In the genomic region with DNA sequence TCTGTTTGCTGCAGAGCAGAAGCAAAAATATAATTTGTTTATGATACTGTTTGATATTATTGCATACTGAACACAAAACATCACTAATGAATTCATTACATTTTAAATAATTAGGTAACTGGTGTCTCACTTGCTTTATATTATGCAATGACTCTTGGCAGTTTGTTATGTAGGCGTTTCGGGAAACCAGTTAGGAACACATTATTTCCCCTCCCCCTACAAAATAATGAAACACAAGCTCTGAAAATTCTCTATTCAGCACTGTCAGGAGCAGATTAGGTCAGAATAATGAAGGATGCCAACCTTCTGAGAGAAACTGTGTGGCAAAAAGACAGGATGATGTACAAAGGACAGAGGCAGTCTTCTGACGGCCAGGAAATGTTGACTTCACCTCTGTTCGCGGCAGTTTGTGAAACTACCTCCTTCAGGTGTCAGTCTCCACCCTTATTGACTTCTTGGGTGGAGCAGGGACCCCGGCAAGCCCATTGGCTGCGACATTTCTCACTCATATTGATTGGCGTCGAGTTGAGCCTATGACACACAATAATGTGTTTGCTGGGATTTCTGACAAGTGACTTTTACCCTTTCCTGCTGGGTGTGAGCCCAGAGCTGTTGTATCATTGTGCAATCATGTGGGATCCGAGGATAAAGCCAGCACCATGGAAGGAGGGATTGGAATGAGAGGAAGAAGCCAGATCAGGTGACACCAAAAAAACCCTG, we compare ENCODE assay signal across 8 cellular contexts. TPM values are rescaled to one million over a fixed set of nuclear protein-coding genes. Genes with fewer than 3 reads are reported as not detected.
DNase-seq lines count a peak whose midpoint lies in the region; ATAC-seq and TF ChIP-seq lines count a peak whose summit lies in the region.

No MANE protein-coding gene starts in this region.

- ATAC-seq in RWPE2 (ENCODE audit: low read depth) (peak; percentile 87), HG02938 (IDR thresholded peaks at IDR 0.05; ENCODE audit: unreplicated experiment) (no peak), HG03432 (IDR thresholded peaks at IDR 0.05; ENCODE audit: unreplicated experiment) (no peak), HG03565 (IDR thresholded peaks at IDR 0.05; ENCODE audit: unreplicated experiment) (no peak)

- peak; percentile 39 for DNase-seq in activated CD4-positive, alpha-beta T cell treated with anti-CD3 and anti-CD28 coated beads, Interleukin-2, amount 10 ng/mL, durations not matched to agents 7 days and 5 days
- no peak for DNase-seq in activated CD4-positive, alpha-beta T cell treated with anti-CD3 and anti-CD28 coated beads for 48 hours
- DNase-seq in RWPE2 (ENCODE audit: low spot score) (peak; percentile 94), fibroblast of mammary gland (ENCODE audit: low read depth) (peak; percentile 99), osteoblast (ENCODE audit: insufficient read length, low spot score, missing footprints) (peak; percentile 94)

- no peak overlapping the region for H3K4me2 ChIP-seq in osteoblast (ENCODE audit: insufficient read depth, low read length)

- peak overlapping the region; percentile 77 for H3K27ac ChIP-seq in RWPE2 (ENCODE audit: poor library complexity, severe bottlenecking)
- peak overlapping the region; percentile 87 for H3K27ac ChIP-seq in osteoblast (ENCODE audit: low read depth, low read length)

- CTCF ChIA-PET in activated CD4-positive, alpha-beta T cell treated with anti-CD3 and anti-CD28 coated beads, Interleukin-2, amount 10 ng/mL, durations not matched to agents 7 days and 5 days (lab: Charles Lee) = no interaction called here

- peaks cover 8% of the 10 kb centered on the region for H4K20me1 ChIP-seq in osteoblast (ENCODE audit: insufficient read depth, low read length)

- no peak overlapping the region for H2AFZ ChIP-seq in osteoblast (ENCODE audit: low read length)

- peaks cover 39% of the 10 kb centered on the region for H3K4me1 ChIP-seq in RWPE2 (ENCODE audit: insufficient read depth, poor library complexity, severe bottlenecking)
- H3K4me1 ChIP-seq in osteoblast (ENCODE audit: insufficient read depth, low read length) = peaks cover 40% of the 10 kb centered on the region

- no peak overlapping the region for H3K4me3 Mint-ChIP-seq in activated CD4-positive, alpha-beta T cell treated with anti-CD3 and anti-CD28 coated beads, Interleukin-2, amount 10 ng/mL, durations not matched to agents 7 days and 5 days

- H3K36me3 ChIP-seq in RWPE2 (ENCODE audit: low read depth) = peaks cover 38% of the 10 kb centered on the region
- H3K36me3 ChIP-seq in osteoblast (ENCODE audit: insufficient read depth, low read length) = peaks cover 32% of the 10 kb centered on the region

- H3K27me3 ChIP-seq in RWPE2 (ENCODE audit: insufficient read depth, poor library complexity, severe bottlenecking) = no peaks in the 10 kb centered on the region
- H3K27me3 ChIP-seq in osteoblast (ENCODE audit: insufficient read depth, low read length) = no peaks in the 10 kb centered on the region

- peak overlapping the region; percentile 11 for H3K27ac Mint-ChIP-seq in activated CD4-positive, alpha-beta T cell treated with anti-CD3 and anti-CD28 coated beads, Interleukin-2, amount 10 ng/mL, durations not matched to agents 7 days and 5 days

- POLR2A ChIA-PET in activated CD4-positive, alpha-beta T cell treated with anti-CD3 and anti-CD28 coated beads, Interleukin-2, amount 10 ng/mL, durations not matched to agents 7 days and 5 days (lab: Charles Lee) = no interaction called here

- H3K9me3 Mint-ChIP-seq in activated CD4-positive, alpha-beta T cell treated with anti-CD3 and anti-CD28 coated beads, Interleukin-2, amount 10 ng/mL, durations not matched to agents 7 days and 5 days = no peaks in the 10 kb centered on the region

- peaks cover 10% of the 10 kb centered on the region for H3K4me1 Mint-ChIP-seq in activated CD4-positive, alpha-beta T cell treated with anti-CD3 and anti-CD28 coated beads, Interleukin-2, amount 10 ng/mL, durations not matched to agents 7 days and 5 days

- no peaks in the 10 kb centered on the region for H3K27me3 Mint-ChIP-seq in activated CD4-positive, alpha-beta T cell treated with anti-CD3 and anti-CD28 coated beads, Interleukin-2, amount 10 ng/mL, durations not matched to agents 7 days and 5 days

- no peaks in the 10 kb centered on the region for H3K36me3 Mint-ChIP-seq in activated CD4-positive, alpha-beta T cell treated with anti-CD3 and anti-CD28 coated beads, Interleukin-2, amount 10 ng/mL, durations not matched to agents 7 days and 5 days (ENCODE audit: low read depth)

- H3K79me2 ChIP-seq in osteoblast (ENCODE audit: insufficient read depth, low read length) = peaks cover 59% of the 10 kb centered on the region

- H3K9me3 ChIP-seq in RWPE2 (ENCODE audit: severe bottlenecking) = no peaks in the 10 kb centered on the region
- no peaks in the 10 kb centered on the region for H3K9me3 ChIP-seq in osteoblast (ENCODE audit: low read depth, low read length)

- TF ChIP-seq CTCF in RWPE2 (IDR thresholded peaks at IDR 0.05; ENCODE audit: poor library complexity, severe bottlenecking) (no peak), fibroblast of mammary gland (conservative IDR thresholded peaks at IDR 0.05; ENCODE audit: control insufficient read depth, insufficient read depth, low read depth, low read length) (no peak), osteoblast (IDR thresholded peaks at IDR 0.05; ENCODE audit: extremely low read depth, low read depth, low read length) (no peak)

- H3K4me3 ChIP-seq in RWPE2 (ENCODE audit: severe bottlenecking) = peak overlapping the region; percentile 9
- no peak overlapping the region for H3K4me3 ChIP-seq in fibroblast of mammary gland (ENCODE audit: control insufficient read depth, low read depth, low read length)
- no peak overlapping the region for H3K4me3 ChIP-seq in osteoblast (ENCODE audit: insufficient read depth, low read length)

RNA-seq across cellular contexts. Expression of gene SH3PXD2B, which starts 34.0 kb away (rescaled TPM):
- under 1 TPM; 0.33 to 0.35 TPM for total RNA-seq in activated CD4-positive, alpha-beta T cell treated with anti-CD3 and anti-CD28 coated beads, Interleukin-2, amount 10 ng/mL, durations not matched to agents 7 days and 5 days
- total RNA-seq in osteoblast = 58.3 and 59.2 TPM in 2 replicates

Comparison
In these comparisons a context has a peak if more than half of its experiments do, and no peak if none do; other contexts are left out.
1. RNA of gene SH3PXD2B, which starts 34.0 kb away (total RNA-seq): 58.3 to 59.2 TPM in osteoblast; 0.33 to 0.35 TPM in activated CD4-positive, alpha-beta T cell treated with anti-CD3 and anti-CD28 coated beads, Interleukin-2, amount 10 ng/mL, durations not matched to agents 7 days and 5 days; every median in the first group is over 10 times any median in the second.